In the genomic region with DNA sequence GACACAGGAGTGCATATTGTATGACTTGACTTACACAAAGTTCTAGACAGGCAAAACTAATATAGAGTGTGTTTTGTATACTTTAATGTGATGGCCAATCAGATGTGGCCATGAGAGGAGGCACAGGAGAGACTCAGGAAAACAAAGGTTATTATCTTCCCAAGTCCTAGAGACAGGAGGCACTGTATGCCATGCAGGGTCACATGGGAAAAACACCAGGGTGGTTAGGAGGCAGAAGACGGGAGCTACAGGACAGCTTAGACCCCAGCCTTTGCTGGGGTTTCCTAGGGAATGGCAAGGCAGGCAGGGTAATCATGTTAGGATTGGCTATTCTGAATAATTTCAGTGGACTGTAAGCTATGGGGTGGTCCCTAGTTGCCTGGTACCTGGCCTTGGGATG, we compare ENCODE assay signal across 27 cellular contexts. TPM values are rescaled to one million over a fixed set of nuclear protein-coding genes. Genes with fewer than 3 reads are reported as not detected.
"Had no signal": no experiment of that assay in that cellular context is flagged by ENCODE, and none has a peak within 500 bp of the region (broad histone marks: within the 10 kb centered on the region; RNA-seq: fewer than 3 reads in every experiment).

No MANE protein-coding gene starts in this region.

- H3K4me3 ChIP-seq: colonic mucosa, coronary artery, dorsolateral prefrontal cortex, esophagus muscularis mucosa, esophagus squamous epithelium, gastrocnemius medialis, gastroesophageal sphincter, heart left ventricle, heart right ventricle had no signal

- H3K36me3 ChIP-seq: colonic mucosa, esophagus muscularis mucosa, esophagus squamous epithelium, gastrocnemius medialis, gastroesophageal sphincter, heart left ventricle, heart right ventricle had no signal

- H3K4me1 ChIP-seq: colonic mucosa, esophagus muscularis mucosa, esophagus squamous epithelium, foreskin keratinocyte, gastrocnemius medialis, gastroesophageal sphincter, heart left ventricle, heart right ventricle had no signal

- DNase-seq: colonic mucosa; cortex of kidney; dermis blood vessel endothelial cell; dorsolateral prefrontal cortex; effector CD4-positive, alpha-beta T cell; effector CD8-positive, alpha-beta T cell; effector memory CD4-positive, alpha-beta T cell; effector memory CD8-positive, alpha-beta T cell; endodermal cell; erythroblast; esophagus squamous epithelium; foreskin fibroblast; foreskin keratinocyte; foreskin melanocyte; gastrocnemius medialis; glutamatergic neuron; head of caudate nucleus; heart left ventricle; heart right ventricle had no signal

- H3K27me3 Mint-ChIP-seq: dendritic cell treated with granulocyte-macrophage colony-stimulating factor and Interleukin-4, amounts not matched to agents 40 ng/mL and 50 ng/mL, for 4 days; effector memory CD8-positive, alpha-beta T cell had no signal

- H3K4me1 Mint-ChIP-seq: endodermal cell had no signal

- ATAC-seq: effector memory CD8-positive, alpha-beta T cell; esophagus mucosa; foreskin keratinocyte; gastrocnemius medialis; gastroesophageal sphincter; heart left ventricle; heart right ventricle had no signal

- H3K4me3 Mint-ChIP-seq: dendritic cell treated with granulocyte-macrophage colony-stimulating factor and Interleukin-4, amounts not matched to agents 40 ng/mL and 50 ng/mL, for 4 days; effector memory CD8-positive, alpha-beta T cell; endodermal cell had no signal

- H3K27me3 ChIP-seq: colonic mucosa, dorsolateral prefrontal cortex, esophagus muscularis mucosa, esophagus squamous epithelium, foreskin keratinocyte, gastrocnemius medialis, gastroesophageal sphincter, heart left ventricle, heart right ventricle had no signal

- H3K9me3 Mint-ChIP-seq: dendritic cell treated with granulocyte-macrophage colony-stimulating factor and Interleukin-4, amounts not matched to agents 40 ng/mL and 50 ng/mL, for 4 days; endodermal cell had no signal

- H3K27ac Mint-ChIP-seq: dendritic cell treated with granulocyte-macrophage colony-stimulating factor and Interleukin-4, amounts not matched to agents 40 ng/mL and 50 ng/mL, for 4 days; effector memory CD8-positive, alpha-beta T cell; endodermal cell had no signal

- H3K27ac ChIP-seq: colonic mucosa, coronary artery, dorsolateral prefrontal cortex, epithelial cell of prostate, esophagus muscularis mucosa, esophagus squamous epithelium, foreskin keratinocyte, gastrocnemius medialis, gastroesophageal sphincter, heart left ventricle, heart right ventricle had no signal

RNA-seq across cellular contexts. Expression of a gene that starts 16.2 kb away (rescaled TPM):
- total RNA-seq: epithelial cell of proximal tubule, esophagus mucosa, foreskin keratinocyte, glomerular endothelial cell had no signal
- polyA plus RNA-seq: foreskin keratinocyte had no signal
